Comparison of ENCODE assay signal across 1 cellular context in the genomic region with DNA sequence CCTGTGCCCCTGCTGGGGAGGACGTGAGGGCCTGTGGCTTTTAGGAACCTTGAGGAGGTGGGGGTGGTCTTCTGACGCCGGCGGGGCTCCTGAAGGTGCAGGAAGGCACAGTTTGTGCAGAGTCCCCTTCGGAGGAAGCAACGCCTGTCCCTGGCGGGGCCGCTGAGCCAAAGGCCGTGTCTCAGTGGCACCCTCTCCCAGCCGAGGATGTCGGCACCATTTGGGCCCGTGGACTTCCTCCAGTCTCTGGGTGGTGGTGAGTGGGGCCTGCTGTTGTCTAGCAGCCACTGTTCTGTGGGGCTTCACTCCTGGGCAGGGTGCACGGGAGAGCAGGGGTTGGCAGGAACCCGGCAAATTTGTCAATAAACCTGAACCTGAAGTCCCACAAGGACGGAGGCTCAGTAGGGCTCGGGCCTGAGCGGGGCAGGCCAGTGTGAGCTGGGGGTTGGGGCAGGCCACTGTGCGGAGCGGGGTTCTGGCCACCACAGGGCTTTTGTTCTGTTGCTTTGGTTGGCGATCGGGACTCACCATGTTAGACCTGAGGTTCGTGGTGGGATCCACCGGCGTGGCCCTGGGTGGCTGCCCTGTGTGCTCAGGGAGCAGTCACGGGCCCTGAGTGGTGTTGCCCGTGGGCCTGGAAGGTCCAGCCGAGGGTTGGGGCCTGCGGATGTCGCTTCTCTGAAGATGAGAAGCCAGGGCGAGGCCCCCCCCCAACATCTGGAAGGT.
TF ChIP-seq lines count a peak whose summit lies in the region.

No MANE protein-coding gene starts in this region.

TF ChIP-seq in WTC11, 78 proteins besides CTCF, POLR2A, EP300 and RAD21 (continued from another document):
- TF ChIP-seq, protein P1, sequence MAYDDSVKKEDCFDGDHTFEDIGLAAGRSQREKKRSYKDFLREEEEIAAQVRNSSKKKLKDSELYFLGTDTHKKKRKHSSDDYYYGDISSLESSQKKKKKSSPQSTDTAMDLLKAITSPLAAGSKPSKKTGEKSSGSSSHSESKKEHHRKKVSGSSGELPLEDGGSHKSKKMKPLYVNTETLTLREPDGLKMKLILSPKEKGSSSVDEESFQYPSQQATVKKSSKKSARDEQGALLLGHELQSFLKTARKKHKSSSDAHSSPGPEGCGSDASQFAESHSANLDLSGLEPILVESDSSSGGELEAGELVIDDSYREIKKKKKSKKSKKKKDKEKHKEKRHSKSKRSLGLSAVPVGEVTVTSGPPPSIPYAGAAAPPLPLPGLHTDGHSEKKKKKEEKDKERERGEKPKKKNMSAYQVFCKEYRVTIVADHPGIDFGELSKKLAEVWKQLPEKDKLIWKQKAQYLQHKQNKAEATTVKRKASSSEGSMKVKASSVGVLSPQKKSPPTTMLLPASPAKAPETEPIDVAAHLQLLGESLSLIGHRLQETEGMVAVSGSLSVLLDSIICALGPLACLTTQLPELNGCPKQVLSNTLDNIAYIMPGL (CRISPR knock-in tag; IDR thresholded peaks at IDR 0.05) = no peak
- TF ChIP-seq KAT7 (CRISPR knock-in tag; IDR thresholded peaks at IDR 0.05; ENCODE audit: borderline replicate concordance) = no peak
- TF ChIP-seq, protein P2, sequence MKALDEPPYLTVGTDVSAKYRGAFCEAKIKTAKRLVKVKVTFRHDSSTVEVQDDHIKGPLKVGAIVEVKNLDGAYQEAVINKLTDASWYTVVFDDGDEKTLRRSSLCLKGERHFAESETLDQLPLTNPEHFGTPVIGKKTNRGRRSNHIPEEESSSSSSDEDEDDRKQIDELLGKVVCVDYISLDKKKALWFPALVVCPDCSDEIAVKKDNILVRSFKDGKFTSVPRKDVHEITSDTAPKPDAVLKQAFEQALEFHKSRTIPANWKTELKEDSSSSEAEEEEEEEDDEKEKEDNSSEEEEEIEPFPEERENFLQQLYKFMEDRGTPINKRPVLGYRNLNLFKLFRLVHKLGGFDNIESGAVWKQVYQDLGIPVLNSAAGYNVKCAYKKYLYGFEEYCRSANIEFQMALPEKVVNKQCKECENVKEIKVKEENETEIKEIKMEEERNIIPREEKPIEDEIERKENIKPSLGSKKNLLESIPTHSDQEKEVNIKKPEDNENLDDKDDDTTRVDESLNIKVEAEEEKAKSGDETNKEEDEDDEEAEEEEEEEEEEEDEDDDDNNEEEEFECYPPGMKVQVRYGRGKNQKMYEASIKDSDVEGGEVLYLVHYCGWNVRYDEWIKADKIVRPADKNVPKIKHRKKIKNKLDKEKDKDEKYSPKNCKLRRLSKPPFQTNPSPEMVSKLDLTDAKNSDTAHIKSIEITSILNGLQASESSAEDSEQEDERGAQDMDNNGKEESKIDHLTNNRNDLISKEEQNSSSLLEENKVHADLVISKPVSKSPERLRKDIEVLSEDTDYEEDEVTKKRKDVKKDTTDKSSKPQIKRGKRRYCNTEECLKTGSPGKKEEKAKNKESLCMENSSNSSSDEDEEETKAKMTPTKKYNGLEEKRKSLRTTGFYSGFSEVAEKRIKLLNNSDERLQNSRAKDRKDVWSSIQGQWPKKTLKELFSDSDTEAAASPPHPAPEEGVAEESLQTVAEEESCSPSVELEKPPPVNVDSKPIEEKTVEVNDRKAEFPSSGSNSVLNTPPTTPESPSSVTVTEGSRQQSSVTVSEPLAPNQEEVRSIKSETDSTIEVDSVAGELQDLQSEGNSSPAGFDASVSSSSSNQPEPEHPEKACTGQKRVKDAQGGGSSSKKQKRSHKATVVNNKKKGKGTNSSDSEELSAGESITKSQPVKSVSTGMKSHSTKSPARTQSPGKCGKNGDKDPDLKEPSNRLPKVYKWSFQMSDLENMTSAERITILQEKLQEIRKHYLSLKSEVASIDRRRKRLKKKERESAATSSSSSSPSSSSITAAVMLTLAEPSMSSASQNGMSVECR (CRISPR knock-in tag; IDR thresholded peaks at IDR 0.05; ENCODE audit: borderline replicate concordance) = no peak
- TF ChIP-seq, protein P3, sequence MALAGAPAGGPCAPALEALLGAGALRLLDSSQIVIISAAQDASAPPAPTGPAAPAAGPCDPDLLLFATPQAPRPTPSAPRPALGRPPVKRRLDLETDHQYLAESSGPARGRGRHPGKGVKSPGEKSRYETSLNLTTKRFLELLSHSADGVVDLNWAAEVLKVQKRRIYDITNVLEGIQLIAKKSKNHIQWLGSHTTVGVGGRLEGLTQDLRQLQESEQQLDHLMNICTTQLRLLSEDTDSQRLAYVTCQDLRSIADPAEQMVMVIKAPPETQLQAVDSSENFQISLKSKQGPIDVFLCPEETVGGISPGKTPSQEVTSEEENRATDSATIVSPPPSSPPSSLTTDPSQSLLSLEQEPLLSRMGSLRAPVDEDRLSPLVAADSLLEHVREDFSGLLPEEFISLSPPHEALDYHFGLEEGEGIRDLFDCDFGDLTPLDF (CRISPR knock-in tag; IDR thresholded peaks at IDR 0.05) = no peak
- TF ChIP-seq ZBTB21 (CRISPR knock-in tag; IDR thresholded peaks at IDR 0.05; ENCODE audit: borderline replicate concordance) = no peak
- no peak for TF ChIP-seq CREM (CRISPR knock-in tag; IDR thresholded peaks at IDR 0.05)
- TF ChIP-seq, protein P4, sequence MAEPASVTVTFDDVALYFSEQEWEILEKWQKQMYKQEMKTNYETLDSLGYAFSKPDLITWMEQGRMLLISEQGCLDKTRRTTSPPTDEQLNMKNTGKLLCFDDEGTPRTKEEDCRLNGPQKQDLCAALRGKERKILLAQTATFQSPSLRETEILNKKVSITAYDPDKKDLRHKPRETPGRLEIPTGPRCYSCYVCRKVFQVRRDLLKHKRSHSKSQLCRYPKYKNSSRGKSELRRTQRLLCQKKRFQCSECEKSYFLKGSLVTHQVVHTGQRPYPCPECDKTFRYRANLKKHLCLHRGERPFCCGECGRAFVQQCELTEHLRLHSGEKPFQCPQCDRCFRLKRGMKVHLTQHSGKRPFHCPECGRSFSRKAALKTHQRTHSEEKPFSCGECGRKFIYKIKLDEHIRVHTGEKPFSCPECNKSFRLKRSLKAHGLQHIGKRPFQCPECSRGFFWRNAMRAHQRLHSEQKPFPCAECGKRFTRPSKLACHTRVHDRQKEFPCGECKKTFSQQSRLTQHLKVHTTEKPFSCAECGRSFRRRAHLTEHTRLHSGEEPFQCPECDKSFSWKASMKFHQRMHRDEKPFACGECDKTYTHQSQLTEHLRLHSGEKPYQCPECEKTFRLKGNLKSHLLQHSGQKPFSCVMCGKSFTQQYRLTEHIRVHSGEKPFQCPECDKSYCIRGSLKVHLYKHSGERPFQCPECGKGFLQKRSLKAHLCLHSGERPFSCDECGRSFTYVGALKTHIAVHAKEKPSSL (CRISPR knock-in tag; conservative IDR thresholded peaks at IDR 0.05) = no peak
- no peak for TF ChIP-seq SOX15 (CRISPR knock-in tag; IDR thresholded peaks at IDR 0.05)
- no peak for TF ChIP-seq FOXP1 (CRISPR knock-in tag; IDR thresholded peaks at IDR 0.05; ENCODE audit: borderline replicate concordance)
- no peak for TF ChIP-seq ESRRA (CRISPR knock-in tag; IDR thresholded peaks at IDR 0.05; ENCODE audit: borderline replicate concordance)
- TF ChIP-seq, protein P5, sequence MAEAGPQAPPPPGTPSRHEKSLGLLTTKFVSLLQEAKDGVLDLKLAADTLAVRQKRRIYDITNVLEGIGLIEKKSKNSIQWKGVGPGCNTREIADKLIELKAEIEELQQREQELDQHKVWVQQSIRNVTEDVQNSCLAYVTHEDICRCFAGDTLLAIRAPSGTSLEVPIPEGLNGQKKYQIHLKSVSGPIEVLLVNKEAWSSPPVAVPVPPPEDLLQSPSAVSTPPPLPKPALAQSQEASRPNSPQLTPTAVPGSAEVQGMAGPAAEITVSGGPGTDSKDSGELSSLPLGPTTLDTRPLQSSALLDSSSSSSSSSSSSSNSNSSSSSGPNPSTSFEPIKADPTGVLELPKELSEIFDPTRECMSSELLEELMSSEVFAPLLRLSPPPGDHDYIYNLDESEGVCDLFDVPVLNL (CRISPR knock-in tag; IDR thresholded peaks at IDR 0.05; ENCODE audit: borderline replicate concordance, low read depth) = no peak
- TF ChIP-seq, protein P6, sequence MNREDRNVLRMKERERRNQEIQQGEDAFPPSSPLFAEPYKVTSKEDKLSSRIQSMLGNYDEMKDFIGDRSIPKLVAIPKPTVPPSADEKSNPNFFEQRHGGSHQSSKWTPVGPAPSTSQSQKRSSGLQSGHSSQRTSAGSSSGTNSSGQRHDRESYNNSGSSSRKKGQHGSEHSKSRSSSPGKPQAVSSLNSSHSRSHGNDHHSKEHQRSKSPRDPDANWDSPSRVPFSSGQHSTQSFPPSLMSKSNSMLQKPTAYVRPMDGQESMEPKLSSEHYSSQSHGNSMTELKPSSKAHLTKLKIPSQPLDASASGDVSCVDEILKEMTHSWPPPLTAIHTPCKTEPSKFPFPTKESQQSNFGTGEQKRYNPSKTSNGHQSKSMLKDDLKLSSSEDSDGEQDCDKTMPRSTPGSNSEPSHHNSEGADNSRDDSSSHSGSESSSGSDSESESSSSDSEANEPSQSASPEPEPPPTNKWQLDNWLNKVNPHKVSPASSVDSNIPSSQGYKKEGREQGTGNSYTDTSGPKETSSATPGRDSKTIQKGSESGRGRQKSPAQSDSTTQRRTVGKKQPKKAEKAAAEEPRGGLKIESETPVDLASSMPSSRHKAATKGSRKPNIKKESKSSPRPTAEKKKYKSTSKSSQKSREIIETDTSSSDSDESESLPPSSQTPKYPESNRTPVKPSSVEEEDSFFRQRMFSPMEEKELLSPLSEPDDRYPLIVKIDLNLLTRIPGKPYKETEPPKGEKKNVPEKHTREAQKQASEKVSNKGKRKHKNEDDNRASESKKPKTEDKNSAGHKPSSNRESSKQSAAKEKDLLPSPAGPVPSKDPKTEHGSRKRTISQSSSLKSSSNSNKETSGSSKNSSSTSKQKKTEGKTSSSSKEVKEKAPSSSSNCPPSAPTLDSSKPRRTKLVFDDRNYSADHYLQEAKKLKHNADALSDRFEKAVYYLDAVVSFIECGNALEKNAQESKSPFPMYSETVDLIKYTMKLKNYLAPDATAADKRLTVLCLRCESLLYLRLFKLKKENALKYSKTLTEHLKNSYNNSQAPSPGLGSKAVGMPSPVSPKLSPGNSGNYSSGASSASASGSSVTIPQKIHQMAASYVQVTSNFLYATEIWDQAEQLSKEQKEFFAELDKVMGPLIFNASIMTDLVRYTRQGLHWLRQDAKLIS (CRISPR knock-in tag; IDR thresholded peaks at IDR 0.05; ENCODE audit: borderline replicate concordance) = no peak
- TF ChIP-seq, protein P7, sequence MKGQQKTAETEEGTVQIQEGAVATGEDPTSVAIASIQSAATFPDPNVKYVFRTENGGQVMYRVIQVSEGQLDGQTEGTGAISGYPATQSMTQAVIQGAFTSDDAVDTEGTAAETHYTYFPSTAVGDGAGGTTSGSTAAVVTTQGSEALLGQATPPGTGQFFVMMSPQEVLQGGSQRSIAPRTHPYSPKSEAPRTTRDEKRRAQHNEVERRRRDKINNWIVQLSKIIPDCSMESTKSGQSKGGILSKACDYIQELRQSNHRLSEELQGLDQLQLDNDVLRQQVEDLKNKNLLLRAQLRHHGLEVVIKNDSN (CRISPR knock-in tag; IDR thresholded peaks at IDR 0.05) = no peak
- no peak for TF ChIP-seq JAZF1 (CRISPR knock-in tag; IDR thresholded peaks at IDR 0.05)
- no peak for TF ChIP-seq ZNF121 (CRISPR knock-in tag; IDR thresholded peaks at IDR 0.05)
- no peak for TF ChIP-seq TCF7 (CRISPR knock-in tag; IDR thresholded peaks at IDR 0.05; ENCODE audit: low read depth)
- TF ChIP-seq, protein P8, sequence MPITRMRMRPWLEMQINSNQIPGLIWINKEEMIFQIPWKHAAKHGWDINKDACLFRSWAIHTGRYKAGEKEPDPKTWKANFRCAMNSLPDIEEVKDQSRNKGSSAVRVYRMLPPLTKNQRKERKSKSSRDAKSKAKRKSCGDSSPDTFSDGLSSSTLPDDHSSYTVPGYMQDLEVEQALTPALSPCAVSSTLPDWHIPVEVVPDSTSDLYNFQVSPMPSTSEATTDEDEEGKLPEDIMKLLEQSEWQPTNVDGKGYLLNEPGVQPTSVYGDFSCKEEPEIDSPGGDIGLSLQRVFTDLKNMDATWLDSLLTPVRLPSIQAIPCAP (CRISPR knock-in tag; IDR thresholded peaks at IDR 0.05) = no peak
- no peak for TF ChIP-seq ZNF219 (CRISPR knock-in tag; IDR thresholded peaks at IDR 0.05; ENCODE audit: borderline replicate concordance)
